Comparison of ENCODE assay signal across 1 cellular context in genomic region chr2:238127165-238128060, GRCh38.
TF ChIP-seq lines count a peak whose summit lies in the region.

No MANE protein-coding gene starts in this region.

TF ChIP-seq in GM12878, 131 proteins besides CTCF, POLR2A, EP300 and RAD21:
- TF ChIP-seq BHLHE40 (IDR thresholded peaks at IDR 0.05; ENCODE audit: borderline replicate concordance in 1 of 2, low read depth in 2 of 2, low read length in 1 of 2) (0 out of 4 replicates have a peak, but pooled peaks of 1 of the 2 experiments have one; percentile 10), SP1 (IDR thresholded peaks at IDR 0.05; ENCODE audit: low read depth, low read length) (no peak), MEF2B (IDR thresholded peaks at IDR 0.05; ENCODE audit: partially characterized antibody, poor library complexity, severe bottlenecking) (peak; percentile 14), GABPA (IDR thresholded peaks at IDR 0.05; ENCODE audit: low read depth) (no peak), ETV6 (conservative IDR thresholded peaks at IDR 0.05 in 1 of 2, IDR thresholded peaks at IDR 0.05 in 1 of 2; ENCODE audit: borderline replicate concordance in 1 of 2, low read depth in 1 of 2) (no peak), YY1 (IDR thresholded peaks at IDR 0.05; ENCODE audit: low read depth, low read length) (no peak), FOXK2 (IDR thresholded peaks at IDR 0.05) (no peak), BCL3 (IDR thresholded peaks at IDR 0.05; ENCODE audit: borderline replicate concordance, insufficient read depth, low read depth, low read length, poor library complexity, severe bottlenecking) (no peak), TCF7 (IDR thresholded peaks at IDR 0.05; ENCODE audit: borderline replicate concordance) (no peak), CBX5 (IDR thresholded peaks at IDR 0.05; ENCODE audit: low read depth) (no peak), POU2F2 (IDR thresholded peaks at IDR 0.05; ENCODE audit: borderline replicate concordance, low read depth, low read length) (no peak), SREBF1 (IDR thresholded peaks at IDR 0.05; ENCODE audit: low read length) (no peak), RBBP5 (conservative IDR thresholded peaks at IDR 0.05) (no peak), FOS (IDR thresholded peaks at IDR 0.05; ENCODE audit: borderline replicate concordance, extremely low read depth, insufficient read length) (no peak), ZZZ3 (IDR thresholded peaks at IDR 0.05; ENCODE audit: control insufficient read depth, insufficient read length, low read depth) (no peak), ASH2L (IDR thresholded peaks at IDR 0.05; ENCODE audit: borderline replicate concordance, low read depth) (no peak)
- TF ChIP-seq, protein P1, sequence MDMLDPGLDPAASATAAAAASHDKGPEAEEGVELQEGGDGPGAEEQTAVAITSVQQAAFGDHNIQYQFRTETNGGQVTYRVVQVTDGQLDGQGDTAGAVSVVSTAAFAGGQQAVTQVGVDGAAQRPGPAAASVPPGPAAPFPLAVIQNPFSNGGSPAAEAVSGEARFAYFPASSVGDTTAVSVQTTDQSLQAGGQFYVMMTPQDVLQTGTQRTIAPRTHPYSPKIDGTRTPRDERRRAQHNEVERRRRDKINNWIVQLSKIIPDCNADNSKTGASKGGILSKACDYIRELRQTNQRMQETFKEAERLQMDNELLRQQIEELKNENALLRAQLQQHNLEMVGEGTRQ (IDR thresholded peaks at IDR 0.05; ENCODE audit: borderline replicate concordance, low read depth, low read length): no peak
